10 cellular contexts compared by ENCODE assay signal in the genomic region with DNA sequence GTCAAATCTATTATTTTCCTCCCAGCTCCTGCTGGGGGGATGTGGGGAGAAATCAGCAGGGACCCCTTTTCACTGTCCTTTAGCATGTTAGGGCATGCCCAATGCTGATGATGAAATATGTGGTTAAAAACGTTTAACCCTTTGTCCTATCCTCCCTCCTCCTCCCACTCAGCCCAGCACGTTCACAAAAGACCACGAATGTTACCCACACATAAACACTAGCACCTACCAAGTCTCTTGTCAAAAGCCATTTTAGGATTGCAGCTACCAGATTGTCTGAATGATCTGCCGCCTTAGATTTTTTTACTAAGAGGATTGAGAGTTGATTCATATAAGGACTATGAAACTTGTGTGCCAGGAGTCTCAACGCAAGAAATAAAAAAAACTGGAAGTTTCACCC.
DNase-seq lines count a peak whose midpoint lies in the region; ATAC-seq, FAIRE-seq and TF ChIP-seq lines count a peak whose summit lies in the region.
"Had no signal": no experiment of that assay in that cellular context is flagged by ENCODE, and none has a peak within 500 bp of the region (broad histone marks: within the 10 kb centered on the region; RNA-seq: fewer than 3 reads in every experiment).

No MANE protein-coding gene starts in this region.

- H3K4me3 ChIP-seq in GM12865 (ENCODE audit: low read depth, low read length) (no peak overlapping the region), iPS-18a (ENCODE audit: low read length) (no peak overlapping the region), body of pancreas (no peak overlapping the region)
- H3K4me3 ChIP-seq: vagina had no signal

- POLR2A ChIA-PET in WTC11 (lab: Charles Lee): no interaction called here

- H3K27me3 ChIP-seq in iPS-18a (ENCODE audit: control insufficient read depth, insufficient read depth, low read length): no peaks in the 10 kb centered on the region
- H3K27me3 ChIP-seq in body of pancreas: no peaks in the 10 kb centered on the region
- H3K27me3 ChIP-seq: vagina had no signal

- H3K36me3 ChIP-seq in iPS-18a (ENCODE audit: control insufficient read depth, low read depth, low read length) (no peaks in the 10 kb centered on the region), body of pancreas (replicated peaks in 1 of 2; ENCODE audit: insufficient read depth in 1 of 2, low read depth in 2 of 2) (no peaks in the 10 kb centered on the region)
- H3K36me3 ChIP-seq: vagina had no signal

- TF ChIP-seq CTCF in GM12865 (IDR thresholded peaks at IDR 0.05; ENCODE audit: insufficient read depth, low read depth, low read length, missing control alignments) (no peak), WTC11 (IDR thresholded peaks at IDR 0.05) (no peak), body of pancreas (IDR thresholded peaks at IDR 0.05) (no peak)

- no peaks in the 10 kb centered on the region for H3K9me3 Mint-ChIP-seq in WTC11

- H3K4me3 Mint-ChIP-seq in WTC11: no peak overlapping the region

- TF ChIP-seq POLR2A in body of pancreas (IDR thresholded peaks at IDR 0.05): no peak

- intact Hi-C loops in body of pancreas (cut with DNase I): no loop called here

- CTCF ChIA-PET in WTC11 (lab: Charles Lee): interaction anchor here (2.0 kb wide), 1 partner anchor 26 kb away, joined by 8 read pairs; no protein-coding TSS in a partner anchor

- FAIRE-seq in RCC 7860 (lab: Jason Lieb, UNC) (no peak), urothelium cell line (lab: Jason Lieb, UNC) (no peak)

- H3K27ac Mint-ChIP-seq in WTC11: peak overlapping the region; percentile 43; the same call in 1 of the 2 replicates

- H3K36me3 Mint-ChIP-seq in WTC11: no peaks in the 10 kb centered on the region

- no peak; the same call in 1 of the 2 replicates for ATAC-seq in WTC11
- ATAC-seq in body of pancreas: no peak
- ATAC-seq in HG03025 (IDR thresholded peaks at IDR 0.05; ENCODE audit: low FRiP score, unreplicated experiment): no peak

- 34 to 41% methylated on average over 5 of the region's 5 CpGs for WGBS in body of pancreas, 2 donors

- peak overlapping the region; percentile 14 for H3K9ac ChIP-seq in iPS-18a (ENCODE audit: low read length)
- H3K9ac ChIP-seq: parathyroid adenoma had no signal

- DNase-seq in GM12865 (ENCODE audit: low read depth) (peak; percentile 20), NCI-H1105 treated with DMSO at 0.1 percent for 48 hours (lab: John Stamatoyannopoulos, UW) (peak; percentile 26), WTC11 (ENCODE audit: low spot score) (no peak), RCC 7860 (ENCODE audit: low spot score) (no peak), body of pancreas (no peak), urothelium cell line (ENCODE audit: low spot score) (no peak)

- H3K27ac ChIP-seq in iPS-18a (ENCODE audit: low read length) (peak overlapping the region; percentile 46), body of pancreas (no peak overlapping the region)
- H3K27ac ChIP-seq: parathyroid adenoma, vagina had no signal

- H3K4me1 Mint-ChIP-seq in WTC11: peaks cover 24% of the 10 kb centered on the region

- no peaks in the 10 kb centered on the region for H3K9me3 ChIP-seq in iPS-18a (ENCODE audit: control insufficient read depth, low read depth, low read length)
- H3K9me3 ChIP-seq in body of pancreas: no peaks in the 10 kb centered on the region
- H3K9me3 ChIP-seq: vagina had no signal

- H3K4me1 ChIP-seq in iPS-18a (ENCODE audit: control insufficient read depth, low read depth, low read length) (peaks cover 19% of the 10 kb centered on the region), body of pancreas (no peaks in the 10 kb centered on the region)
- H3K4me1 ChIP-seq: parathyroid adenoma, vagina had no signal

- H3K27me3 Mint-ChIP-seq in WTC11 (ENCODE audit: low read depth): no peaks in the 10 kb centered on the region; the same call in 1 of the 2 replicates

TF ChIP-seq in WTC11, 78 proteins besides CTCF, POLR2A, EP300 and RAD21:
- TF ChIP-seq TEAD1 (CRISPR knock-in tag; IDR thresholded peaks at IDR 0.05) (no peak), ZNF425 (CRISPR knock-in tag; conservative IDR thresholded peaks at IDR 0.05) (no peak), ZNF232 (CRISPR knock-in tag; IDR thresholded peaks at IDR 0.05) (no peak), TP53 (CRISPR knock-in tag; IDR thresholded peaks at IDR 0.05) (peak; percentile 36; the same call in 1 of the 2 replicates)

Comparison
In these comparisons a context has a peak if more than half of its experiments do, and no peak if none do; other contexts are left out.
1. DNase-seq: peak in GM12865 (single experiment) and NCI-H1105 treated with DMSO at 0.1 percent for 48 hours (single experiment); none in WTC11 (single experiment), RCC 7860 (single experiment), body of pancreas (0 of 4) and urothelium cell line (single experiment).